8 cellular contexts compared by ENCODE assay signal in the genomic region with DNA sequence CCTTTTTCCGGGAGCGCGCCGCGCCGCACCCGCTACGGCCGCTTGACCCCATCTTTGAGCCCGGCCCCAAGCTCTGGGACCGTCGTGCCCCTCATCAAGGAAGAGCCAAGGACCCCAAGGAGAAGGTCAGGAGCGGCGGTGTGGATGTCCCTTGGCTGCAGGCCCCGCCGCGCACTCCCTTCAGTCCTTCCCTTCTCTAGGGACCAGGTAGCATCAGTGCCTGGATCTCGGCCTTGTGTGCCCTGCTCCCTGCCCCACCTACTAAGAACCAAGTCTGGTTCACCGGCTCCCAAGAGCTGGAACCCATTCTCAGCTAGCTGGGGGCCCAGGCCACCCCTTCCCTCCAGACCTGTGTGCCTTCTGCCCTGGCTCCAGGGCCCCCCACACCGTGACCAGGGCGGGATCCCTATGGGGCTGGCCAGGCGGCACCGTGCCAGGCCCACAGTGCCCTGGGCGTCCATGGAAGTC.
DNase-seq lines count a peak whose midpoint lies in the region; ATAC-seq and TF ChIP-seq lines count a peak whose summit lies in the region.

No MANE protein-coding gene starts in this region.

- no peak overlapping the region for H3K27ac ChIP-seq in SU-DHL-6 (ENCODE audit: low read depth, low read length)
- H3K27ac ChIP-seq in right atrium auricular region, result peak overlapping the region in 1 of 2 donors; percentile 58
- peak overlapping the region in 11 of 21 experiments; percentile 41 to 84 (median 65) for H3K27ac ChIP-seq in skin epidermis

- no peaks in the 10 kb centered on the region for H4K20me1 ChIP-seq in SU-DHL-6 (ENCODE audit: low read depth, low read length)

- H3K9me3 ChIP-seq in SU-DHL-6 (ENCODE audit: insufficient read depth, low read length), result no peaks in the 10 kb centered on the region
- no peaks in the 10 kb centered on the region for H3K9me3 ChIP-seq in right atrium auricular region

- H3K9me2 ChIP-seq in SU-DHL-6 (replicated peaks; ENCODE audit: insufficient read depth, low read length), result no peaks in the 10 kb centered on the region

- H3K9ac ChIP-seq in SU-DHL-6 (ENCODE audit: low read length), result peak overlapping the region; percentile 58

- DNase-seq in H7 (no peak), right atrium auricular region (ENCODE audit: low spot score) (no peak)
- no peak for DNase-seq in stimulated activated CD4-positive, alpha-beta T cell treated with anti-CD3 and anti-CD28 coated beads, Interleukin-2, amount 100 ng/mL, for 24 hours
- DNase-seq in activated CD8-positive, alpha-beta memory T cell treated with anti-CD3 and anti-CD28 coated beads, Interleukin-2, amount 50 U/mL, for 48 hours, result no peak

- H3K4me2 ChIP-seq in SU-DHL-6 (ENCODE audit: low read depth, low read length, poor library complexity, severe bottlenecking), result peak overlapping the region; percentile 77

- peak overlapping the region; percentile 49 for H3K4me3 ChIP-seq in H7 (ENCODE audit: insufficient read depth, low read depth, low read length)
- H3K4me3 ChIP-seq in SU-DHL-6 (ENCODE audit: insufficient read depth, low read length, poor library complexity, severe bottlenecking), result peak overlapping the region; percentile 51
- H3K4me3 ChIP-seq in right atrium auricular region, result peak overlapping the region; percentile 43 to 63
- H3K4me3 ChIP-seq in skin epidermis, result peak overlapping the region; percentile 39 to 53 (median 43)

- H2AFZ ChIP-seq in SU-DHL-6 (ENCODE audit: low read depth, low read length, severe bottlenecking), result peak overlapping the region; percentile 93

- H3K36me3 ChIP-seq in H7 (replicated peaks; ENCODE audit: control insufficient read depth, insufficient read depth, low read length) (no peaks in the 10 kb centered on the region), SU-DHL-6 (ENCODE audit: low read length) (no peaks in the 10 kb centered on the region), right atrium auricular region (no peaks in the 10 kb centered on the region)

- peaks cover 32% of the 10 kb centered on the region for H3K79me2 ChIP-seq in SU-DHL-6 (ENCODE audit: insufficient read depth, low read length)

- no peak for TF ChIP-seq CTCF in SU-DHL-6 (IDR thresholded peaks at IDR 0.05; ENCODE audit: insufficient read depth, low read length, poor library complexity, severe bottlenecking)
- peak in 1 of 2 donors; percentile 23 for TF ChIP-seq CTCF in right atrium auricular region (IDR thresholded peaks at IDR 0.05)

- peaks cover 0 to 6% of the 10 kb centered on the region in 2 donors for H3K4me1 ChIP-seq in right atrium auricular region

- ATAC-seq in HG03108 (IDR thresholded peaks at IDR 0.05; ENCODE audit: unreplicated experiment) (no peak), HG03039 (IDR thresholded peaks at IDR 0.05; ENCODE audit: unreplicated experiment) (no peak)

- H3F3A ChIP-seq in SU-DHL-6 (ENCODE audit: insufficient read depth), result 0 out of 2 replicates have a peak, but pooled peaks cover 3% of the 10 kb centered on the region

- H3K27me3 ChIP-seq in H7 (ENCODE audit: control insufficient read depth, insufficient read depth, low read length), result no peaks in the 10 kb centered on the region
- H3K27me3 ChIP-seq in SU-DHL-6 (ENCODE audit: low read length), result no peaks in the 10 kb centered on the region
- H3K27me3 ChIP-seq in right atrium auricular region, result no peaks in the 10 kb centered on the region
